Comparison of ENCODE assay signal across 13 cellular contexts in the genomic region with DNA sequence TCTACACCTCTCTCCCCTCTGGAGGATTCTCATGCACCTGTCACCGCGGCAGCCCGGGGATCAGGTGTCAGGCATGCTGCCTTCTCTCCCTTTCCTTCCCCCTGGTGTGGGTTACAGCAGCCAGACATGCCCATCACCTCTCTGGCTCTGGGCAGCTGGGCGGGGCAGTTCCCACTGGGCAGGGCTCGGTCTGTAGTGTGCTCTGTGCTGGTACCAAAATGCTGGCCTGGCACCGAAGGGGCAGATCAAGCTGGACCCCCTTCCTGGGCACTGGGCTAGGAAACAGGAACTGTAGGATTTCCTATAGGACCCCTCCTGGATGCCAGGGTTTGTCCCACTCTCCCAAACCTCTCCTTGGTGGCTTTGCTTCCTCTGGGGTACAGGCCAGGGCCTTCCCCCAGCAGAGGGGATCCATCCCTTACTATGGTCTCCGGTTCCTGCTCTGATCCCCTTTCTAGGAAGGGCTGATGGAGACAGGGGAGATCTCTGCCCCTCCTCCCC. TPM values are rescaled to one million over a fixed set of nuclear protein-coding genes. Genes with fewer than 3 reads are reported as not detected.
DNase-seq lines count a peak whose midpoint lies in the region; ATAC-seq and TF ChIP-seq lines count a peak whose summit lies in the region.
"Had no signal": no experiment of that assay in that cellular context is flagged by ENCODE, and none has a peak within 500 bp of the region (broad histone marks: within the 10 kb centered on the region; RNA-seq: fewer than 3 reads in every experiment).

No MANE protein-coding gene starts in this region.

- H3K36me3 Mint-ChIP-seq in progenitor cell of endocrine pancreas (ENCODE audit: insufficient read depth) (peaks cover 10% of the 10 kb centered on the region), MCF 10A (ENCODE audit: insufficient read depth, unreplicated experiment) (peaks cover 42% of the 10 kb centered on the region)

- peak; percentile 39 for DNase-seq in HPDE6-E6E7 (ENCODE audit: extremely low spot score)
- DNase-seq in PC-3, result peak; percentile 15
- DNase-seq in progenitor cell of endocrine pancreas (ENCODE audit: low spot score, unreplicated experiment), result no peak
- DNase-seq in MCF 10A (ENCODE audit: unreplicated experiment), result no peak
- no peak for DNase-seq in GM19238 (ENCODE audit: insufficient read length, low spot score)
- DNase-seq in SW 1271 (lab: John Stamatoyannopoulos, UW), result no peak
- no peak for DNase-seq in T1000 (lab: John Stamatoyannopoulos, UW)
- DNase-seq: activated T-cell treated with anti-CD3 and anti-CD28 coated beads, Interleukin-2, amount 50 U/mL, for 1 hour; CD4-positive, alpha-beta T cell; T-helper 9 cell had no signal

- ATAC-seq in PC-3, result peak; percentile 77

- intact Hi-C loops in PC-3 (cut with micrococcal nuclease), result no loop called here
- intact Hi-C loops in MCF 10A (cut with micrococcal nuclease), result no loop called here

- H3K9me2 ChIP-seq in PC-3 (replicated peaks; ENCODE audit: low read length), result no peaks in the 10 kb centered on the region

- H3K27ac Mint-ChIP-seq in progenitor cell of endocrine pancreas, result peak overlapping the region; percentile 59
- no peak overlapping the region for H3K27ac Mint-ChIP-seq in MCF 10A (ENCODE audit: low read depth, unreplicated experiment)
- H3K27ac Mint-ChIP-seq: CD4-positive, alpha-beta T cell had no signal

- H3K9ac ChIP-seq in PC-3 (ENCODE audit: low read length), result no peak overlapping the region
- peak overlapping the region; percentile 76; the same call in 1 of the 2 replicates for H3K9ac ChIP-seq in iPS-20b (ENCODE audit: low read depth, low read length)

- no peaks in the 10 kb centered on the region for H3K79me2 ChIP-seq in PC-3 (ENCODE audit: low read length)

- no peak for TF ChIP-seq CTCF in PC-3 (conservative IDR thresholded peaks at IDR 0.05; ENCODE audit: low read depth, low read length)
- TF ChIP-seq CTCF in progenitor cell of endocrine pancreas (IDR thresholded peaks at IDR 0.05; ENCODE audit: unreplicated experiment), result no peak
- no peak for TF ChIP-seq CTCF in MCF 10A (IDR thresholded peaks at IDR 0.05; ENCODE audit: unreplicated experiment)

- H3K27ac ChIP-seq in PC-3 (ENCODE audit: low read length) (no peak overlapping the region), iPS-20b (ENCODE audit: low read length) (no peak overlapping the region)
- H3K27ac ChIP-seq: cardiac muscle cell had no signal

- no peaks in the 10 kb centered on the region for H3K4me1 ChIP-seq in PC-3 (ENCODE audit: insufficient read depth, low read length)
- H3K4me1 ChIP-seq in iPS-20b (ENCODE audit: insufficient read depth, low read length), result peaks cover 9% of the 10 kb centered on the region; the same call in 1 of the 2 replicates

- H4K20me1 ChIP-seq in PC-3 (ENCODE audit: low read length), result no peaks in the 10 kb centered on the region

- no peak overlapping the region for H3K4me2 ChIP-seq in PC-3 (ENCODE audit: low read length)

- H3F3A ChIP-seq in PC-3 (ENCODE audit: low read length, unreplicated experiment), result no peaks in the 10 kb centered on the region

- H3K4me1 Mint-ChIP-seq in progenitor cell of endocrine pancreas (ENCODE audit: low read depth), result peaks cover 17% of the 10 kb centered on the region
- H3K4me1 Mint-ChIP-seq in MCF 10A (ENCODE audit: insufficient read depth, unreplicated experiment), result peaks cover 5% of the 10 kb centered on the region

- H3K27me3 Mint-ChIP-seq in progenitor cell of endocrine pancreas, result no peaks in the 10 kb centered on the region
- peaks cover 13% of the 10 kb centered on the region for H3K27me3 Mint-ChIP-seq in MCF 10A (ENCODE audit: insufficient read depth, unreplicated experiment)
- H3K27me3 Mint-ChIP-seq: CD4-positive, alpha-beta T cell had no signal

- POLR2A ChIA-PET in PC-3 (lab: Charles Lee; ENCODE audit: unreplicated experiment) (no interaction called here), MCF 10A (lab: Yijun Ruan, JAX) (no interaction called here)

- H3K4me3 ChIP-seq in PC-3 (ENCODE audit: low read length) (no peak overlapping the region), iPS-20b (ENCODE audit: low read length) (peak overlapping the region; percentile 78; the same call in 1 of the 2 replicates)

- no peaks in the 10 kb centered on the region for H3K9me3 Mint-ChIP-seq in progenitor cell of endocrine pancreas (ENCODE audit: low read depth)
- no peaks in the 10 kb centered on the region for H3K9me3 Mint-ChIP-seq in MCF 10A (ENCODE audit: unreplicated experiment)
- H3K9me3 Mint-ChIP-seq: CD4-positive, alpha-beta T cell had no signal

- H2AFZ ChIP-seq in PC-3 (ENCODE audit: low read length), result no peak overlapping the region

- H3K36me3 ChIP-seq in PC-3 (ENCODE audit: low read depth, low read length) (peaks cover 5% of the 10 kb centered on the region; the same call in 1 of the 2 replicates), iPS-20b (ENCODE audit: insufficient read depth, low read depth, low read length) (peaks cover 32% of the 10 kb centered on the region)

- H3K4me3 Mint-ChIP-seq in progenitor cell of endocrine pancreas (ENCODE audit: low read depth) (peak overlapping the region; percentile 70), MCF 10A (ENCODE audit: unreplicated experiment) (no peak overlapping the region)
- H3K4me3 Mint-ChIP-seq: CD4-positive, alpha-beta T cell had no signal

- CTCF ChIA-PET in PC-3 (lab: Charles Lee), result no interaction called here
- CTCF ChIA-PET in MCF 10A (lab: Yijun Ruan, JAX), result no interaction called here

- BruUV-seq in PC-3 (replicated peaks; lab: Mats Ljungman, UMichigan) (no TSS peak), MCF 10A (replicated peaks; lab: Mats Ljungman, UMichigan) (no TSS peak)

- H3K9me3 ChIP-seq in PC-3 (ENCODE audit: low read length) (no peaks in the 10 kb centered on the region), iPS-20b (ENCODE audit: insufficient read depth, low read depth, low read length) (no peaks in the 10 kb centered on the region)

- H3K27me3 ChIP-seq in PC-3 (ENCODE audit: low read length) (no peaks in the 10 kb centered on the region), iPS-20b (ENCODE audit: insufficient read depth, low read length) (no peaks in the 10 kb centered on the region)

RNA-seq across cellular contexts. Expression of a gene that starts 0.8 kb away (rescaled TPM):
- total RNA-seq in PC-3 (2014; rRNA removed), result not detected in 2 replicates
- 21.6 and 23.7 TPM in 2 replicates for total RNA-seq in progenitor cell of endocrine pancreas
- total RNA-seq in MCF 10A (2022), result not detected in 2 replicates
- total RNA-seq: CD4-positive, alpha-beta T cell; M059J had no signal

RNA-seq across cellular contexts. Expression of a gene that starts 18.1 kb away (rescaled TPM):
- 105 and 154 TPM in 2 replicates for total RNA-seq in PC-3 (2014; rRNA removed)
- 71.6 and 74.4 TPM in 2 replicates for total RNA-seq in progenitor cell of endocrine pancreas
- total RNA-seq in MCF 10A (2022), result 114 and 145 TPM in 2 replicates

RNA-seq across cellular contexts. Expression of a gene that starts 27.1 kb away (rescaled TPM):
- total RNA-seq in PC-3 (2014; rRNA removed), result not detected in 2 replicates
- total RNA-seq in progenitor cell of endocrine pancreas, result 3.7 and 4.8 TPM in 2 replicates
- not detected in 2 replicates for total RNA-seq in MCF 10A (2022)
- total RNA-seq: CD4-positive, alpha-beta T cell; M059J had no signal

RNA-seq across cellular contexts. Expression of a gene that starts 33.3 kb away (rescaled TPM):
- total RNA-seq in PC-3 (2014; rRNA removed) (1.7 and 4.2 TPM in 2 replicates), progenitor cell of endocrine pancreas (22.3 and 22.9 TPM in 2 replicates), MCF 10A (2022) (1.2 and 1.4 TPM in 2 replicates)

Comparison
In these comparisons a context has a peak if more than half of its experiments do, and no peak if none do; other contexts are left out.
1. DNase-seq: peak in HPDE6-E6E7 (single experiment) and PC-3 (single experiment); none in progenitor cell of endocrine pancreas (single experiment), MCF 10A (single experiment), GM19238 (single experiment), SW 1271 (0 of 2) and T1000 (single experiment).
2. RNA of a gene that starts 0.8 kb away (total RNA-seq): 21.6 to 23.7 TPM in progenitor cell of endocrine pancreas; not detected in PC-3 and not detected in MCF 10A; every median in the first group is over 10 times any median in the second.